ENCODE assay signal across 8 cellular contexts in genomic region chr2:128026422-128027277, GRCh38. TPM values are rescaled to one million over a fixed set of nuclear protein-coding genes. Genes with fewer than 3 reads are reported as not detected.
DNase-seq lines count a peak whose midpoint lies in the region; ATAC-seq and TF ChIP-seq lines count a peak whose summit lies in the region.

No MANE protein-coding gene starts in this region.

- BruUV-seq in Panc1 (replicated peaks; lab: Mats Ljungman, UMichigan): no TSS peak

- CTCF ChIA-PET in Panc1 (lab: Charles Lee): no interaction called here

- peaks cover 21% of the 10 kb centered on the region for H3K4me1 ChIP-seq in BLaER1
- H3K4me1 ChIP-seq in Panc1 (ENCODE audit: control insufficient read depth, insufficient read depth, low read length): peaks cover 5% of the 10 kb centered on the region; the same call in 1 of the 2 replicates
- H3K4me1 ChIP-seq in neuron (ENCODE audit: insufficient read depth, low read length): peaks cover 20% of the 10 kb centered on the region

- POLR2A ChIA-PET in Panc1 (lab: Charles Lee): no interaction called here

- H3K27me3 ChIP-seq in BLaER1 (no peaks in the 10 kb centered on the region), Panc1 (ENCODE audit: control insufficient read depth, insufficient read depth, low read length) (no peaks in the 10 kb centered on the region), neuron (ENCODE audit: insufficient read depth, low read length) (peaks cover 4% of the 10 kb centered on the region)

- H4K20me1 ChIP-seq in BLaER1: peaks cover 24% of the 10 kb centered on the region

- DNase-seq in Panc1 (ENCODE audit: low read depth, low spot score) (no peak), epithelial cell of esophagus (ENCODE audit: low read depth) (no peak), NCI-H187 treated with DMSO at 0.1 percent for 48 hours (lab: John Stamatoyannopoulos, UW) (no peak), NCI-H146 treated with DMSO at 0.1 percent for 48 hours (lab: John Stamatoyannopoulos, UW; ENCODE audit: unreplicated experiment) (no peak)

- TF ChIP-seq CTCF in Panc1 (IDR thresholded peaks at IDR 0.05) (no peak), epithelial cell of esophagus (IDR thresholded peaks at IDR 0.05; ENCODE audit: insufficient read depth, low read depth, low read length, missing control alignments) (no peak)

- H3K36me3 ChIP-seq in BLaER1 (peaks cover 30% of the 10 kb centered on the region), Panc1 (ENCODE audit: control insufficient read depth, insufficient read depth, low read length) (peaks cover 3% of the 10 kb centered on the region), neuron (ENCODE audit: insufficient read depth, low read length) (peaks cover 21% of the 10 kb centered on the region)

- peak overlapping the region; percentile 90 for H3K9ac ChIP-seq in BLaER1

- intact Hi-C loops in Panc1 (cut with micrococcal nuclease; ENCODE audit: unreplicated experiment): no loop called here

- ATAC-seq in GM19455 (IDR thresholded peaks at IDR 0.05; ENCODE audit: unreplicated experiment) (peak; percentile 1), Panc1 (no peak; the same call in 1 of the 2 replicates), GM18520 (IDR thresholded peaks at IDR 0.05; ENCODE audit: unreplicated experiment) (no peak)

- in situ Hi-C loops in Panc1 (cut with HindIII; ENCODE audit: low pct_unique_long_range_greater_than_20kb, low sequenced_read_pairs): no loop called here

- peak overlapping the region; percentile 81 for H3K4me2 ChIP-seq in BLaER1

- H3K9me3 ChIP-seq in BLaER1 (peaks cover 6% of the 10 kb centered on the region; the same call in 1 of the 2 replicates), Panc1 (ENCODE audit: control insufficient read depth, insufficient read depth, low read depth, low read length) (no peaks in the 10 kb centered on the region), neuron (ENCODE audit: low read length) (no peaks in the 10 kb centered on the region)

- H2AFZ ChIP-seq in neuron (ENCODE audit: low read depth, low read length): peak overlapping the region; percentile 64

- H3K27ac ChIP-seq in BLaER1 (peak overlapping the region; percentile 72), Panc1 (ENCODE audit: low read length) (peak overlapping the region; percentile 81)

- H3K4me3 ChIP-seq in BLaER1: peak overlapping the region; percentile 95
- peak overlapping the region; percentile 77 to 79 for H3K4me3 ChIP-seq in Panc1 (ENCODE audit: low read depth in 2 of 2, low read length in 2 of 2)
- H3K4me3 ChIP-seq in epithelial cell of esophagus (ENCODE audit: low read length): peak overlapping the region; percentile 86
- H3K4me3 ChIP-seq in neuron (ENCODE audit: low read length): peak overlapping the region; percentile 63

RNA-seq across cellular contexts. Expression of gene SAP130, which starts 1.2 kb away (rescaled TPM):
- 34.6 TPM for total RNA-seq in Panc1 (2021; ENCODE audit: unreplicated experiment)
- polyA plus RNA-seq in Panc1 (2012; ENCODE audit: insufficient read length): 31.6 TPM
